ENCODE assay signal across 23 cellular contexts in genomic region chr21:36199021-36199420, GRCh38. TPM values are rescaled to one million over a fixed set of nuclear protein-coding genes. Genes with fewer than 3 reads are reported as not detected.
A peak's percentile ranks its signal among the peaks of the same experiment; 100 is the strongest.
DNase-seq lines count a peak whose midpoint lies in the region; ATAC-seq and TF ChIP-seq lines count a peak whose summit lies in the region.
"Had no signal": no experiment of that assay in that cellular context is flagged by ENCODE, and none has a peak within 500 bp of the region (broad histone marks: within the 10 kb centered on the region; RNA-seq: fewer than 3 reads in every experiment).

No MANE protein-coding gene starts in this region.

- H3K27me3 ChIP-seq in neutrophil (no peaks in the 10 kb centered on the region), thyroid gland (no peaks in the 10 kb centered on the region)
- H3K27me3 ChIP-seq: SJSA1 had no signal

- peaks cover 32 to 45% of the 10 kb centered on the region in 2 experiments for H3K4me1 ChIP-seq in neutrophil (ENCODE audit: control insufficient read depth in 1 of 2, insufficient read depth in 1 of 2, low read depth in 1 of 2, low read length in 1 of 2)
- peaks cover 17 to 43% of the 10 kb centered on the region in 2 donors for H3K4me1 ChIP-seq in thyroid gland

- intact Hi-C loops in thyroid gland (cut with DNase I) = no loop called here

- H3K36me3 ChIP-seq in neutrophil (peaks cover 10% of the 10 kb centered on the region), thyroid gland (no peaks in the 10 kb centered on the region)
- H3K36me3 ChIP-seq: SJSA1 had no signal

- H3K9me3 ChIP-seq in neutrophil (no peaks in the 10 kb centered on the region), thyroid gland (no peaks in the 10 kb centered on the region)
- H3K9me3 ChIP-seq: A549, SJSA1 had no signal

- TF ChIP-seq POLR2A in thyroid gland (IDR thresholded peaks at IDR 0.05) = no peak

- DNase-seq in LNCaP clone FGC (ENCODE audit: low read depth) = peak; percentile 54
- DNase-seq in thyroid gland = no peak
- DNase-seq in cortex of kidney (lab: John Stamatoyannopoulos, UW) = no peak
- DNase-seq in stimulated activated CD4-positive, alpha-beta T cell treated with anti-CD3 and anti-CD28 coated beads, Interleukin-2, amount 100 ng/mL, for 24 hours = no peak
- DNase-seq: Calu3; CD8-positive, alpha-beta memory T cell; DMS153; DND-41; H9; IMR-90; KG1; MM.1S; NCI-H2081; NCI-H2171 treated with DMSO at 0.1 percent for 48 hours; NCI-H446; NCI-H524 treated with DMSO at 0.1 percent for 48 hours; NCI-H774 had no signal

- H3K4me3 ChIP-seq in LNCaP clone FGC (ENCODE audit: low read depth, low read length) = no peak overlapping the region
- no peak overlapping the region for H3K4me3 ChIP-seq in neutrophil (ENCODE audit: low read depth in 1 of 2, low read length in 1 of 2)
- no peak overlapping the region for H3K4me3 ChIP-seq in thyroid gland (replicated peaks in 1 of 3)
- H3K4me3 ChIP-seq: A549, GM23338, SJSA1 had no signal

- WGBS in thyroid gland, 2 donors = 57 to 65% methylated on average over 9 of the region's 9 CpGs

- no peak for ATAC-seq in GM19452 (IDR thresholded peaks at IDR 0.05; ENCODE audit: unreplicated experiment)
- ATAC-seq: A549, GM23338 had no signal

- TF ChIP-seq CTCF in LNCaP clone FGC (IDR thresholded peaks at IDR 0.05; ENCODE audit: control insufficient read depth, extremely low read depth, insufficient read depth) (no peak), VCaP (conservative IDR thresholded peaks at IDR 0.05) (no peak), neutrophil (IDR thresholded peaks at IDR 0.05) (no peak), thyroid gland (IDR thresholded peaks at IDR 0.05) (no peak)

- H3K27ac ChIP-seq in VCaP = peak overlapping the region; percentile 97
- H3K27ac ChIP-seq in neutrophil = peak overlapping the region; percentile 78
- peak overlapping the region in 2 of 3 donors; percentile 14 to 20 for H3K27ac ChIP-seq in thyroid gland
- H3K27ac ChIP-seq: A549, SJSA1 had no signal

RNA-seq across cellular contexts. Expression of gene DOP1B, which starts 42.4 kb away (rescaled TPM):
- total RNA-seq in thyroid gland = 10 to 100 TPM; 15.9 to 28.1 (median 20.4) TPM

Comparison
In these comparisons a context has a peak if more than half of its experiments do, and no peak if none do; other contexts are left out.
1. H3K27ac ChIP-seq: peak in every context shown above with its lines; median percentile 97 in VCaP; 78 in neutrophil; 17 in thyroid gland.